1 cellular context compared by ENCODE assay signal in genomic region chr1:197752652-197753164, GRCh38. TPM values are rescaled to one million over a fixed set of nuclear protein-coding genes. Genes with fewer than 3 reads are reported as not detected.
"Had no signal": no experiment of that assay in that cellular context is flagged by ENCODE, and none has a peak within 500 bp of the region (broad histone marks: within the 10 kb centered on the region; RNA-seq: fewer than 3 reads in every experiment).

No MANE protein-coding gene starts in this region.

RNA-seq across cellular contexts. Expression of gene DENND1B, which starts 22.6 kb away (rescaled TPM):
- total RNA-seq: G401 had no signal
